In the genomic region with DNA sequence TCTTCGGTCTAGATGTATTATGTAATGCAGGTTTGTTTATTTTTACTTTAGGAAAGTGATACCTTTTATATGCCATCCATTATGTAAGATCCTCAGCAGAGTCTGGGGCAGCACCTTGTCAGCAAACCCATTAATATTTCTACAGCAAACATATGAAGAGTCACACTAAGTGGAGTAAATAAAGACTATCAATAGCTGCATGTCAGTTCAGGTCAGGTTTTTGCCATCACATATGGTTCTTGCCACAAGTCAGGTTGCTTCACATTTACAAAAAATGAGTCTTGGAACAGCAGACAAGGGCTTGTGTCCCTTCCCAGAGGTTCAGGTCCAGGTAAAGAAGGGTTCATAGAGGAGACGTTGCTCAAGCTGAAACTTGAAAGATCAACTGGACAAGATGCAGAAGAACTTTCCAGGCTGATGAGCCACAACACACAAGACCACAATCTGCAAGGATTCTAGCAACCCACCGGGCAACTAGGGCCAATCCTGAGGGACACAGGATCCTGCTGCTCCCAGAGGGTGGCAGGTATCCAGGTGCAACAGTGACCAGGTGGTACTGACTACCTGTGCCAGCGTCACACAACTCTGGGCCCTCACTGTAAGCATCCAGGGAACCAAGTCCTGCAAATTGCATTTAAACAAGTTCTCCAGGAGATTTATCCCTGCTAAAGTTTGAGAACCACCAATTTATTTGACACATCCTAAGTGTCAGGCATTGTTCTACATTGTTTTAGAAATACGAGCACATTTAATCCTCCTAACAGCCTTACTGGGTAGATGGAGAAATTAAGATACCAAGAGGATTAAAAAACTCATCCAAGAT, we compare ENCODE assay signal across 1 cellular context.
A peak's percentile ranks its signal among the peaks of the same experiment; 100 is the strongest.
TF ChIP-seq lines count a peak whose summit lies in the region.

No MANE protein-coding gene starts in this region.

TF ChIP-seq in HepG2, 621 proteins besides CTCF, POLR2A, EP300 and RAD21 (continued from another document):
- TF ChIP-seq, protein P1, sequence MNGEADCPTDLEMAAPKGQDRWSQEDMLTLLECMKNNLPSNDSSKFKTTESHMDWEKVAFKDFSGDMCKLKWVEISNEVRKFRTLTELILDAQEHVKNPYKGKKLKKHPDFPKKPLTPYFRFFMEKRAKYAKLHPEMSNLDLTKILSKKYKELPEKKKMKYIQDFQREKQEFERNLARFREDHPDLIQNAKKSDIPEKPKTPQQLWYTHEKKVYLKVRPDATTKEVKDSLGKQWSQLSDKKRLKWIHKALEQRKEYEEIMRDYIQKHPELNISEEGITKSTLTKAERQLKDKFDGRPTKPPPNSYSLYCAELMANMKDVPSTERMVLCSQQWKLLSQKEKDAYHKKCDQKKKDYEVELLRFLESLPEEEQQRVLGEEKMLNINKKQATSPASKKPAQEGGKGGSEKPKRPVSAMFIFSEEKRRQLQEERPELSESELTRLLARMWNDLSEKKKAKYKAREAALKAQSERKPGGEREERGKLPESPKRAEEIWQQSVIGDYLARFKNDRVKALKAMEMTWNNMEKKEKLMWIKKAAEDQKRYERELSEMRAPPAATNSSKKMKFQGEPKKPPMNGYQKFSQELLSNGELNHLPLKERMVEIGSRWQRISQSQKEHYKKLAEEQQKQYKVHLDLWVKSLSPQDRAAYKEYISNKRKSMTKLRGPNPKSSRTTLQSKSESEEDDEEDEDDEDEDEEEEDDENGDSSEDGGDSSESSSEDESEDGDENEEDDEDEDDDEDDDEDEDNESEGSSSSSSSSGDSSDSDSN (CRISPR knock-in tag; IDR thresholded peaks at IDR 0.05): no peak; the same call in 1 of the 2 replicates
- TF ChIP-seq SIN3B (IDR thresholded peaks at IDR 0.05; ENCODE audit: low read length): no peak
- TF ChIP-seq ZNF253 (CRISPR knock-in tag; IDR thresholded peaks at IDR 0.05; ENCODE audit: borderline replicate concordance): no peak
- TF ChIP-seq, protein P2, sequence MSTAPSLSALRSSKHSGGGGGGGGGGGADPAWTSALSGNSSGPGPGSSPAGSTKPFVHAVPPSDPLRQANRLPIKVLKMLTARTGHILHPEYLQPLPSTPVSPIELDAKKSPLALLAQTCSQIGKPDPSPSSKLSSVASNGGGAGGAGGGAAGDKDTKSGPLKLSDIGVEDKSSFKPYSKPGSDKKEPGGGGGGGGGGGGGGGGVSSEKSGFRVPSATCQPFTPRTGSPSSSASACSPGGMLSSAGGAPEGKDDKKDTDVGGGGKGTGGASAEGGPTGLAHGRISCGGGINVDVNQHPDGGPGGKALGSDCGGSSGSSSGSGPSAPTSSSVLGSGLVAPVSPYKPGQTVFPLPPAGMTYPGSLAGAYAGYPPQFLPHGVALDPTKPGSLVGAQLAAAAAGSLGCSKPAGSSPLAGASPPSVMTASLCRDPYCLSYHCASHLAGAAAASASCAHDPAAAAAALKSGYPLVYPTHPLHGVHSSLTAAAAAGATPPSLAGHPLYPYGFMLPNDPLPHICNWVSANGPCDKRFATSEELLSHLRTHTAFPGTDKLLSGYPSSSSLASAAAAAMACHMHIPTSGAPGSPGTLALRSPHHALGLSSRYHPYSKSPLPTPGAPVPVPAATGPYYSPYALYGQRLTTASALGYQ (CRISPR knock-in tag; IDR thresholded peaks at IDR 0.05): no peak
- TF ChIP-seq, protein P3, sequence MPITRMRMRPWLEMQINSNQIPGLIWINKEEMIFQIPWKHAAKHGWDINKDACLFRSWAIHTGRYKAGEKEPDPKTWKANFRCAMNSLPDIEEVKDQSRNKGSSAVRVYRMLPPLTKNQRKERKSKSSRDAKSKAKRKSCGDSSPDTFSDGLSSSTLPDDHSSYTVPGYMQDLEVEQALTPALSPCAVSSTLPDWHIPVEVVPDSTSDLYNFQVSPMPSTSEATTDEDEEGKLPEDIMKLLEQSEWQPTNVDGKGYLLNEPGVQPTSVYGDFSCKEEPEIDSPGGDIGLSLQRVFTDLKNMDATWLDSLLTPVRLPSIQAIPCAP (CRISPR knock-in tag; IDR thresholded peaks at IDR 0.05; ENCODE audit: low read depth): no peak
- TF ChIP-seq FIP1L1 (IDR thresholded peaks at IDR 0.05; ENCODE audit: borderline replicate concordance, insufficient read depth, low read depth, low read length): no peak
- TF ChIP-seq KLF9 (CRISPR knock-in tag; IDR thresholded peaks at IDR 0.05; ENCODE audit: low read depth): 0 out of 2 replicates have a peak, but pooled peaks have one; percentile 31
- TF ChIP-seq, protein P4, sequence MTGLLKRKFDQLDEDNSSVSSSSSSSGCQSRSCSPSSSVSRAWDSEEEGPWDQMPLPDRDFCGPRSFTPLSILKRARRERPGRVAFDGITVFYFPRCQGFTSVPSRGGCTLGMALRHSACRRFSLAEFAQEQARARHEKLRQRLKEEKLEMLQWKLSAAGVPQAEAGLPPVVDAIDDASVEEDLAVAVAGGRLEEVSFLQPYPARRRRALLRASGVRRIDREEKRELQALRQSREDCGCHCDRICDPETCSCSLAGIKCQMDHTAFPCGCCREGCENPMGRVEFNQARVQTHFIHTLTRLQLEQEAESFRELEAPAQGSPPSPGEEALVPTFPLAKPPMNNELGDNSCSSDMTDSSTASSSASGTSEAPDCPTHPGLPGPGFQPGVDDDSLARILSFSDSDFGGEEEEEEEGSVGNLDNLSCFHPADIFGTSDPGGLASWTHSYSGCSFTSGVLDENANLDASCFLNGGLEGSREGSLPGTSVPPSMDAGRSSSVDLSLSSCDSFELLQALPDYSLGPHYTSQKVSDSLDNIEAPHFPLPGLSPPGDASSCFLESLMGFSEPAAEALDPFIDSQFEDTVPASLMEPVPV (CRISPR knock-in tag; IDR thresholded peaks at IDR 0.05): no peak
- TF ChIP-seq, protein P5, sequence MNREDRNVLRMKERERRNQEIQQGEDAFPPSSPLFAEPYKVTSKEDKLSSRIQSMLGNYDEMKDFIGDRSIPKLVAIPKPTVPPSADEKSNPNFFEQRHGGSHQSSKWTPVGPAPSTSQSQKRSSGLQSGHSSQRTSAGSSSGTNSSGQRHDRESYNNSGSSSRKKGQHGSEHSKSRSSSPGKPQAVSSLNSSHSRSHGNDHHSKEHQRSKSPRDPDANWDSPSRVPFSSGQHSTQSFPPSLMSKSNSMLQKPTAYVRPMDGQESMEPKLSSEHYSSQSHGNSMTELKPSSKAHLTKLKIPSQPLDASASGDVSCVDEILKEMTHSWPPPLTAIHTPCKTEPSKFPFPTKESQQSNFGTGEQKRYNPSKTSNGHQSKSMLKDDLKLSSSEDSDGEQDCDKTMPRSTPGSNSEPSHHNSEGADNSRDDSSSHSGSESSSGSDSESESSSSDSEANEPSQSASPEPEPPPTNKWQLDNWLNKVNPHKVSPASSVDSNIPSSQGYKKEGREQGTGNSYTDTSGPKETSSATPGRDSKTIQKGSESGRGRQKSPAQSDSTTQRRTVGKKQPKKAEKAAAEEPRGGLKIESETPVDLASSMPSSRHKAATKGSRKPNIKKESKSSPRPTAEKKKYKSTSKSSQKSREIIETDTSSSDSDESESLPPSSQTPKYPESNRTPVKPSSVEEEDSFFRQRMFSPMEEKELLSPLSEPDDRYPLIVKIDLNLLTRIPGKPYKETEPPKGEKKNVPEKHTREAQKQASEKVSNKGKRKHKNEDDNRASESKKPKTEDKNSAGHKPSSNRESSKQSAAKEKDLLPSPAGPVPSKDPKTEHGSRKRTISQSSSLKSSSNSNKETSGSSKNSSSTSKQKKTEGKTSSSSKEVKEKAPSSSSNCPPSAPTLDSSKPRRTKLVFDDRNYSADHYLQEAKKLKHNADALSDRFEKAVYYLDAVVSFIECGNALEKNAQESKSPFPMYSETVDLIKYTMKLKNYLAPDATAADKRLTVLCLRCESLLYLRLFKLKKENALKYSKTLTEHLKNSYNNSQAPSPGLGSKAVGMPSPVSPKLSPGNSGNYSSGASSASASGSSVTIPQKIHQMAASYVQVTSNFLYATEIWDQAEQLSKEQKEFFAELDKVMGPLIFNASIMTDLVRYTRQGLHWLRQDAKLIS (CRISPR knock-in tag; IDR thresholded peaks at IDR 0.05): peak; percentile 88; the same call in 1 of the 2 replicates
